In genomic region chr10:116848912-116849270, GRCh38 we compare ENCODE assay signal across 9 cellular contexts. TPM values are rescaled to one million over a fixed set of nuclear protein-coding genes. Genes with fewer than 3 reads are reported as not detected.
A peak's percentile ranks its signal among the peaks of the same experiment; 100 is the strongest.
DNase-seq lines count a peak whose midpoint lies in the region; ATAC-seq and TF ChIP-seq lines count a peak whose summit lies in the region.
"Had no signal": no experiment of that assay in that cellular context is flagged by ENCODE, and none has a peak within 500 bp of the region (broad histone marks: within the 10 kb centered on the region; RNA-seq: fewer than 3 reads in every experiment).

No MANE protein-coding gene starts in this region.

- H3K4me2 ChIP-seq in smooth muscle cell = peak overlapping the region; percentile 94

- H3K4me1 Mint-ChIP-seq in activated T-helper 17 cell treated with anti-CD3 and anti-CD28 coated beads, Interleukin-2, amount 50 U/mL, for 72 hours = peaks cover 7% of the 10 kb centered on the region

- no peaks in the 10 kb centered on the region for H3K9me3 Mint-ChIP-seq in activated T-helper 17 cell treated with anti-CD3 and anti-CD28 coated beads, Interleukin-2, amount 50 U/mL, for 72 hours

- WGBS in smooth muscle cell (ENCODE audit: low lambda C conversion rate) = 2% methylated on average over 20 of the region's 25 CpGs

- ATAC-seq in GM19455 (IDR thresholded peaks at IDR 0.05; ENCODE audit: unreplicated experiment) = peak; percentile 24
- no peak for ATAC-seq in activated T-helper 17 cell treated with anti-CD3 and anti-CD28 coated beads, Interleukin-2, amount 50 U/mL, for 72 hours (replicated peaks)
- no peak for ATAC-seq in GM21717 (IDR thresholded peaks at IDR 0.05; ENCODE audit: unreplicated experiment)
- no peak for ATAC-seq in HG03175 (IDR thresholded peaks at IDR 0.05; ENCODE audit: unreplicated experiment)

- peak overlapping the region; percentile 42 for H3K4me3 Mint-ChIP-seq in activated T-helper 17 cell treated with anti-CD3 and anti-CD28 coated beads, Interleukin-2, amount 50 U/mL, for 72 hours

- H3K27ac Mint-ChIP-seq in activated T-helper 17 cell treated with anti-CD3 and anti-CD28 coated beads, Interleukin-2, amount 50 U/mL, for 72 hours = no peak overlapping the region

- H3F3A ChIP-seq in smooth muscle cell (ENCODE audit: low read depth) = no peaks in the 10 kb centered on the region

- H3K9me3 ChIP-seq in right atrium auricular region (no peaks in the 10 kb centered on the region), smooth muscle cell (replicated peaks; ENCODE audit: low read depth) (no peaks in the 10 kb centered on the region)

- no peaks in the 10 kb centered on the region for H3K79me2 ChIP-seq in smooth muscle cell (ENCODE audit: low read depth)

- H3K27me3 Mint-ChIP-seq in activated T-helper 17 cell treated with anti-CD3 and anti-CD28 coated beads, Interleukin-2, amount 50 U/mL, for 72 hours = peaks cover 48% of the 10 kb centered on the region

- H3K27ac ChIP-seq in right atrium auricular region (peak overlapping the region; percentile 69 to 72), smooth muscle cell (ENCODE audit: low read depth) (peak overlapping the region; percentile 32)

- H3K36me3 Mint-ChIP-seq in activated T-helper 17 cell treated with anti-CD3 and anti-CD28 coated beads, Interleukin-2, amount 50 U/mL, for 72 hours (ENCODE audit: low read depth) = no peaks in the 10 kb centered on the region

- peak overlapping the region; percentile 79 for H3K9ac ChIP-seq in smooth muscle cell (ENCODE audit: low read depth)

- H3K36me3 ChIP-seq in right atrium auricular region (no peaks in the 10 kb centered on the region), smooth muscle cell (ENCODE audit: low read depth) (no peaks in the 10 kb centered on the region)

- TF ChIP-seq CTCF in right atrium auricular region (IDR thresholded peaks at IDR 0.05) (no peak), smooth muscle cell (IDR thresholded peaks at IDR 0.05; ENCODE audit: borderline replicate concordance, insufficient read depth, poor library complexity, severe bottlenecking) (no peak)

- H3K4me1 ChIP-seq in right atrium auricular region (peaks cover 0 to 12% of the 10 kb centered on the region in 2 donors), smooth muscle cell (ENCODE audit: low read depth) (peaks cover 7% of the 10 kb centered on the region)

- peak overlapping the region; percentile 96 for H2AFZ ChIP-seq in smooth muscle cell (ENCODE audit: low read depth)

- H4K20me1 ChIP-seq in smooth muscle cell (ENCODE audit: low read depth) = no peaks in the 10 kb centered on the region

- H3K4me3 ChIP-seq in right atrium auricular region (peak overlapping the region; percentile 56 to 61), smooth muscle cell (peak overlapping the region; percentile 58)

- DNase-seq in right atrium auricular region (ENCODE audit: low spot score) (no peak), smooth muscle cell (lab: John Stamatoyannopoulos, UW; ENCODE audit: unreplicated experiment) (no peak), NCI-H82 treated with DMSO at 0.1 percent for 48 hours (lab: John Stamatoyannopoulos, UW; ENCODE audit: unreplicated experiment) (no peak), NCI-H510A treated with DMSO at 0.1 percent for 48 hours (lab: John Stamatoyannopoulos, UW) (no peak)

- H3K27me3 ChIP-seq in right atrium auricular region = no peaks in the 10 kb centered on the region
- no peaks in the 10 kb centered on the region for H3K27me3 ChIP-seq in smooth muscle cell (ENCODE audit: low read depth)

RNA-seq across cellular contexts. Expression of gene ENO4, which starts 0.4 kb away (rescaled TPM):
- not detected for total RNA-seq in activated T-helper 17 cell treated with anti-CD3 and anti-CD28 coated beads, Interleukin-2, amount 50 U/mL, for 72 hours
- total RNA-seq in right atrium auricular region = under 1 TPM in 1 of 2 donors, not detected in 1; 0.15 TPM
- total RNA-seq in smooth muscle cell = 0.54 and 0.67 TPM in 2 replicates
- polyA plus RNA-seq in smooth muscle cell = 1.1 and 1.3 TPM in 2 replicates
- total RNA-seq: HT1080 had no signal
